Comparison of ENCODE assay signal across 8 cellular contexts in genomic region chr12:82383930-82384513, GRCh38. TPM values are rescaled to one million over a fixed set of nuclear protein-coding genes. Genes with fewer than 3 reads are reported as not detected.
DNase-seq lines count a peak whose midpoint lies in the region; ATAC-seq and TF ChIP-seq lines count a peak whose summit lies in the region.

No MANE protein-coding gene starts in this region.

- H3K4me3 Mint-ChIP-seq in neural crest cell = no peak overlapping the region

- H3K4me1 Mint-ChIP-seq in neural crest cell = no peaks in the 10 kb centered on the region

- DNase-seq in heart right ventricle (no peak), left ventricle myocardium superior (no peak), Karpas-422 (peak; percentile 66), astrocyte of the cerebellum (ENCODE audit: low read depth) (peak; percentile 34), neural crest cell (ENCODE audit: low read depth, low spot score) (no peak), germinal center (ENCODE audit: low spot score) (no peak), esophagus squamous epithelium (lab: John Stamatoyannopoulos, UW) (no peak), NCI-H774 (lab: John Stamatoyannopoulos, UW) (no peak)

- peaks cover 2% of the 10 kb centered on the region for H3K9me3 Mint-ChIP-seq in neural crest cell

- H3K27ac Mint-ChIP-seq in neural crest cell (ENCODE audit: unreplicated experiment) = no peak overlapping the region

- no peak overlapping the region for H3K4me3 ChIP-seq in heart right ventricle
- H3K4me3 ChIP-seq in Karpas-422 (ENCODE audit: low read length) = no peak overlapping the region
- H3K4me3 ChIP-seq in astrocyte of the cerebellum (ENCODE audit: low read depth, low read length) = no peak overlapping the region
- no peak overlapping the region for H3K4me3 ChIP-seq in esophagus squamous epithelium

- no peak overlapping the region for H2AFZ ChIP-seq in Karpas-422 (ENCODE audit: low read length)

- peaks cover 0 to 15% (median 0%) of the 10 kb centered on the region in 9 donors for H3K4me1 ChIP-seq in heart right ventricle
- H3K4me1 ChIP-seq in Karpas-422 (ENCODE audit: low read length) = peaks cover 5% of the 10 kb centered on the region; the same call in 1 of the 2 replicates
- H3K4me1 ChIP-seq in esophagus squamous epithelium = no peaks in the 10 kb centered on the region

- no peak overlapping the region for H3K4me2 ChIP-seq in Karpas-422 (ENCODE audit: low read depth, low read length, poor library complexity, severe bottlenecking)

- H3K79me2 ChIP-seq in Karpas-422 (ENCODE audit: low read length) = peaks cover 17% of the 10 kb centered on the region

- intact Hi-C loops in heart right ventricle (cut with DNase I) (no loop called here), left ventricle myocardium superior (cut with micrococcal nuclease) (no loop called here), esophagus squamous epithelium (cut with DNase I) (no loop called here)

- H3K27me3 Mint-ChIP-seq in neural crest cell (ENCODE audit: low read depth) = no peaks in the 10 kb centered on the region

- 51 to 67% methylated on average over 2 of the region's 2 CpGs for whole genome bisulfite sequencing in heart right ventricle, 2 donors
- 72% methylated on average over 2 of the region's 2 CpGs for WGBS in esophagus squamous epithelium, 2 donors

- in situ Hi-C loops in astrocyte of the cerebellum (cut with HindIII; ENCODE audit: low sequenced_read_pairs) = no loop called here

- no peak for TF ChIP-seq POLR2A in esophagus squamous epithelium (IDR thresholded peaks at IDR 0.05)

- H3K36me3 Mint-ChIP-seq in neural crest cell (ENCODE audit: low read depth) = no peaks in the 10 kb centered on the region

- H3K9me3 ChIP-seq in heart right ventricle = peaks cover 0 to 3% (median 0%) of the 10 kb centered on the region in 11 donors
- no peaks in the 10 kb centered on the region for H3K9me3 ChIP-seq in Karpas-422 (ENCODE audit: low read length)
- H3K9me3 ChIP-seq in esophagus squamous epithelium = no peaks in the 10 kb centered on the region

- no peak overlapping the region for H3K9ac ChIP-seq in Karpas-422 (ENCODE audit: low read length)

- no peaks in the 10 kb centered on the region for H4K20me1 ChIP-seq in Karpas-422 (ENCODE audit: insufficient read depth, low read depth, low read length)

- H3K27me3 ChIP-seq in heart right ventricle (no peaks in the 10 kb centered on the region), Karpas-422 (ENCODE audit: low read length) (no peaks in the 10 kb centered on the region), esophagus squamous epithelium (no peaks in the 10 kb centered on the region)

- ATAC-seq in heart right ventricle = no peak
- no peak for ATAC-seq in left ventricle myocardium superior

- no peak overlapping the region for H3K27ac ChIP-seq in heart right ventricle
- no peak overlapping the region for H3K27ac ChIP-seq in Karpas-422 (ENCODE audit: low read length)
- H3K27ac ChIP-seq in esophagus squamous epithelium = no peak overlapping the region

- TF ChIP-seq CTCF in heart right ventricle (IDR thresholded peaks at IDR 0.05) = peak in 7 of 9 donors; percentile 9 to 49 (median 33)
- TF ChIP-seq CTCF in astrocyte of the cerebellum (IDR thresholded peaks at IDR 0.05; ENCODE audit: low read depth, low read length, missing control alignments) = peak; percentile 55
- TF ChIP-seq CTCF in neural crest cell (conservative IDR thresholded peaks at IDR 0.05) = peak; percentile 66
- TF ChIP-seq CTCF in esophagus squamous epithelium (IDR thresholded peaks at IDR 0.05) = peak in 2 of 6 experiments; percentile 11 to 41

- no peaks in the 10 kb centered on the region for H3K9me2 ChIP-seq in Karpas-422 (replicated peaks; ENCODE audit: insufficient read depth, low read length)

- H3K36me3 ChIP-seq in heart right ventricle (peaks cover 0 to 16% (median 0%) of the 10 kb centered on the region in 9 donors), Karpas-422 (ENCODE audit: insufficient read depth, low read length) (no peaks in the 10 kb centered on the region), esophagus squamous epithelium (peaks cover 0 to 9% (median 0%) of the 10 kb centered on the region in 3 donors)

RNA-seq across cellular contexts. Expression of gene METTL25, which starts 25.7 kb away (rescaled TPM):
- total RNA-seq in heart right ventricle = 10 to 100 TPM; 12.0 to 17.4 (median 15.1) TPM
- polyA plus RNA-seq in heart right ventricle = 10 to 100 TPM in 1 of 2 donors, 1 to 10 TPM in 1; 2.0 to 12.1 TPM
- total RNA-seq in left ventricle myocardium superior = 15.6 TPM
- total RNA-seq in Karpas-422 (2014; rRNA removed; shearing (Covaris generic); ENCODE audit: low replicate concordance) = 15.9 and 31.6 TPM in 2 replicates
- 7.3 and 8.0 TPM in 2 replicates for total RNA-seq in neural crest cell
- total RNA-seq in esophagus squamous epithelium = 10 to 100 TPM in 2 of 4 donors, 1 to 10 TPM in 2; 8.6 to 29.8 (median 9.8) TPM

RNA-seq across cellular contexts. Expression of gene CCDC59, which starts 25.8 kb away (rescaled TPM):
- total RNA-seq in heart right ventricle = 10 to 100 TPM; 22.7 to 33.2 (median 26.6) TPM
- polyA plus RNA-seq in heart right ventricle = 10 to 100 TPM; 33.0 to 38.2 TPM
- 28.1 TPM for total RNA-seq in left ventricle myocardium superior
- total RNA-seq in Karpas-422 (2014; rRNA removed; shearing (Covaris generic); ENCODE audit: low replicate concordance) = 36.5 and 55.2 TPM in 2 replicates
- 39.8 and 46.7 TPM in 2 replicates for total RNA-seq in neural crest cell
- 10 to 100 TPM; 23.3 to 70.4 (median 49.4) TPM for total RNA-seq in esophagus squamous epithelium

Comparison
In these comparisons a context has a peak if more than half of its experiments do, and no peak if none do; other contexts are left out.
1. DNase-seq: peak in Karpas-422 (single experiment) and astrocyte of the cerebellum (single experiment); none in heart right ventricle (0 of 2), left ventricle myocardium superior (single experiment), neural crest cell (single experiment), germinal center (single experiment), esophagus squamous epithelium (single experiment) and NCI-H774 (single experiment).